7 cellular contexts compared by ENCODE assay signal in the genomic region with DNA sequence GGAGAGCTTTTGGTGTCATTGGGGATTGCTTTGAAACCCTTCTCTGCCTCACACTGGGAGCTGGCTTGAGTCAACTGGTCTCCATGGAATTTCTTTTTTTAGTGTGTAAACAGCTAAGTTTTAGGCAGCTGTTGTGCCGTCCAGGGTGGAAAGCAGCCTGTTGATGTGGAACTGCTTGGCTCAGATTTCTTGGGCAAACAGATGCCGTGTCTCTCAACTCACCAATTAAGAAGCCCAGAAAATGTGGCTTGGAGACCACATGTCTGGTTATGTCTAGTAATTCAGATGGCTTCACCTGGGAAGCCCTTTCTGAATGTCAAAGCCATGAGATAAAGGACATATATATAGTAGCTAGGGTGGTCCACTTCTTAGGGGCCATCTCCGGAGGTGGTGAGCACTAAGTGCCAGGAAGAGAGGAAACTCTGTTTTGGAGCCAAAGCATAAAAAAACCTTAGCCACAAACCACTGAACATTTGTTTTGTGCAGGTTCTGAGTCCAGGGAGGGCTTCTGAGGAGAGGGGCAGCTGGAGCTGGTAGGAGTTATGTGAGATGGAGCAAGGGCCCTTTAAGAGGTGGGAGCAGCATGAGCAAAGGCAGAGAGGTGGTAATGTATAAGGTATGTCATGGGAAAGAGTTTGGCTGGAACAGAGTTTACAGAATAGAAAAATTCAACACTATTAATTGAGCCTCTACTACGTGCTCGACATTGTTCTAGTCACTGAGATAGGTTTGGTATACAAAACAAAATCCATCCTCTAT. TPM values are rescaled to one million over a fixed set of nuclear protein-coding genes. Genes with fewer than 3 reads are reported as not detected.
DNase-seq lines count a peak whose midpoint lies in the region; ATAC-seq and TF ChIP-seq lines count a peak whose summit lies in the region.

No MANE protein-coding gene starts in this region.

- TF ChIP-seq CTCF in left ventricle myocardium inferior (IDR thresholded peaks at IDR 0.05; ENCODE audit: borderline replicate concordance), result no peak

- no peaks in the 10 kb centered on the region for H3K27me3 ChIP-seq in left ventricle myocardium inferior (ENCODE audit: low read depth)

- peaks cover 68% of the 10 kb centered on the region for H3K4me1 ChIP-seq in left ventricle myocardium inferior

- H3K36me3 ChIP-seq in left ventricle myocardium inferior, result no peaks in the 10 kb centered on the region

- H3K9me3 ChIP-seq in left ventricle myocardium inferior (replicated peaks), result no peaks in the 10 kb centered on the region

- no peak for ATAC-seq in HG03045 (IDR thresholded peaks at IDR 0.05; ENCODE audit: unreplicated experiment)
- no peak for ATAC-seq in HG02763 (IDR thresholded peaks at IDR 0.05; ENCODE audit: unreplicated experiment)

- no peak overlapping the region for H3K4me3 ChIP-seq in left ventricle myocardium inferior

- DNase-seq in HT1080 (ENCODE audit: low read depth) (peak; percentile 26), NCI-H524 treated with DMSO at 0.1 percent for 48 hours (lab: John Stamatoyannopoulos, UW) (peak; percentile 36), left ventricle myocardium inferior (no peak), stromal cell of bone marrow (ENCODE audit: low read depth) (peak; percentile 74), SW480 (ENCODE audit: low spot score) (no peak)

- intact Hi-C loops in left ventricle myocardium inferior (cut with micrococcal nuclease), result loop anchor here (5.0 kb wide), 1 partner anchor 57 kb away; no protein-coding TSS in a partner anchor

- peak overlapping the region; percentile 52 for H3K27ac ChIP-seq in left ventricle myocardium inferior (replicated peaks)

RNA-seq across cellular contexts. Expression of a gene that starts 31.2 kb away (rescaled TPM):
- 335 and 412 TPM in 2 replicates for total RNA-seq in HT1080 (2014; rRNA removed; shearing (Covaris generic))
- polyA plus RNA-seq in HT1080 (2015; cell fraction: cytosol; rRNA removed), result 180 and 394 TPM in 2 replicates
- 402 and 481 TPM in 2 replicates for polyA plus RNA-seq in HT1080 (2015; cell fraction: nucleus; rRNA removed)
- 119 TPM for total RNA-seq in left ventricle myocardium inferior

RNA-seq across cellular contexts. Expression of a gene that starts 53.2 kb away (rescaled TPM):
- 151 and 200 TPM in 2 replicates for total RNA-seq in HT1080 (2014; rRNA removed; shearing (Covaris generic))
- polyA plus RNA-seq in HT1080 (2015; cell fraction: cytosol; rRNA removed), result 375 and 395 TPM in 2 replicates
- 241 and 252 TPM in 2 replicates for polyA plus RNA-seq in HT1080 (2015; cell fraction: nucleus; rRNA removed)
- total RNA-seq in left ventricle myocardium inferior, result 67.2 TPM

Comparison
In these comparisons a context has a peak if more than half of its experiments do, and no peak if none do; other contexts are left out.
1. DNase-seq: peak in HT1080 (single experiment), NCI-H524 treated with DMSO at 0.1 percent for 48 hours (single experiment) and stromal cell of bone marrow (single experiment); none in left ventricle myocardium inferior (single experiment) and SW480 (single experiment).